In genomic region chr19:11359421-11359820, GRCh38 we compare ENCODE assay signal across 15 cellular contexts. TPM values are rescaled to one million over a fixed set of nuclear protein-coding genes. Genes with fewer than 3 reads are reported as not detected.
DNase-seq lines count a peak whose midpoint lies in the region; ATAC-seq and TF ChIP-seq lines count a peak whose summit lies in the region.
"Had no signal": no experiment of that assay in that cellular context is flagged by ENCODE, and none has a peak within 500 bp of the region (broad histone marks: within the 10 kb centered on the region; RNA-seq: fewer than 3 reads in every experiment).

No MANE protein-coding gene starts in this region.

- H3K23ac ChIP-seq in neuronal stem cell (ENCODE audit: low read depth, low read length, poor library complexity) = peak overlapping the region; percentile 60

- H3K4me1 Mint-ChIP-seq in WTC11 = peaks cover 26% of the 10 kb centered on the region

- H3K4me2 ChIP-seq in neuronal stem cell (ENCODE audit: insufficient read depth, low read length, poor library complexity, severe bottlenecking) = peak overlapping the region; percentile 0
- H3K4me2 ChIP-seq: A549 had no signal

- WGBS in neuronal stem cell (ENCODE audit: extremely low coverage in 2 of 2, insufficient read length in 2 of 2, insufficient replicate concordance in 1 of 2), 2 donors = no CpG with 5 or more reads among the region's 11 CpGs
- 88 to 90% methylated on average over 11 of the region's 11 CpGs for WGBS in heart right ventricle, 2 donors

- H3K36me3 Mint-ChIP-seq in WTC11 = no peaks in the 10 kb centered on the region

- H3K4ac ChIP-seq in neuronal stem cell (ENCODE audit: low read length) = no peak overlapping the region

- peak overlapping the region; percentile 71 for H2BK5ac ChIP-seq in neuronal stem cell (ENCODE audit: low read length)

- peak overlapping the region; percentile 47 for H3K14ac ChIP-seq in neuronal stem cell (ENCODE audit: low read length)

- no peak overlapping the region for H3K9ac ChIP-seq in neuronal stem cell (ENCODE audit: low read depth, low read length, poor library complexity)

- H3K4me3 ChIP-seq in neuronal stem cell (ENCODE audit: low read length in 2 of 2) (no peak overlapping the region), ascending aorta (no peak overlapping the region), heart right ventricle (no peak overlapping the region)
- H3K4me3 ChIP-seq: A549 had no signal

- peak overlapping the region; percentile 61 for H2AK5ac ChIP-seq in neuronal stem cell (ENCODE audit: low read depth, low read length)

- no peak overlapping the region for H2BK12ac ChIP-seq in neuronal stem cell (ENCODE audit: low read length)

- ATAC-seq in WTC11 (no peak), esophagus mucosa (peak; percentile 67), heart right ventricle (no peak)
- ATAC-seq: A549 had no signal

- H3K27ac Mint-ChIP-seq in WTC11 = no peak overlapping the region
- H3K27ac Mint-ChIP-seq: CD4-positive, alpha-beta T cell; H9 had no signal

- CTCF ChIA-PET in WTC11 (lab: Charles Lee) = interaction anchor here (3.4 kb wide), 1 partner anchor 65 kb away, joined by 31 read pairs; no protein-coding TSS in a partner anchor

- no peak overlapping the region for H4K91ac ChIP-seq in neuronal stem cell (ENCODE audit: low read depth, low read length, poor library complexity)

- H3K4me1 ChIP-seq in neuronal stem cell (ENCODE audit: control insufficient read depth in 2 of 2, insufficient read depth in 1 of 2, low read depth in 1 of 2, low read length in 2 of 2) (peaks cover 4 to 14% of the 10 kb centered on the region in 2 donors), ascending aorta (peaks cover 3 to 10% of the 10 kb centered on the region in 2 donors), heart right ventricle (peaks cover 0 to 23% (median 6%) of the 10 kb centered on the region in 9 donors)
- H3K4me1 ChIP-seq: A549, Caco-2 had no signal

- H3K4me3 Mint-ChIP-seq in WTC11 = no peak overlapping the region
- H3K4me3 Mint-ChIP-seq: CD4-positive, alpha-beta T cell had no signal

- DNase-seq in D341Med (ENCODE audit: low spot score) (peak; percentile 14), WTC11 (ENCODE audit: low spot score) (no peak), neuronal stem cell (ENCODE audit: low spot score) (no peak), ascending aorta (ENCODE audit: low spot score in 2 of 2) (no peak), NCI-H1930 (lab: John Stamatoyannopoulos, UW) (no peak), heart right ventricle (no peak)
- DNase-seq in activated CD4-positive, alpha-beta T cell treated with anti-CD3 and anti-CD28 coated beads, Interleukin-2, amount 50 U/mL, for 1 hour = no peak
- DNase-seq: Caco-2; CD4-positive, alpha-beta T cell; DMS53; H9 had no signal

- H3K36me3 ChIP-seq in neuronal stem cell (replicated peaks in 1 of 2; ENCODE audit: control insufficient read depth in 2 of 2, insufficient read depth in 2 of 2, low read length in 2 of 2) (no peaks in the 10 kb centered on the region), ascending aorta (peaks cover 41 to 45% of the 10 kb centered on the region in 2 donors), heart right ventricle (peaks cover 0 to 61% (median 4%) of the 10 kb centered on the region in 9 donors)

- POLR2A ChIA-PET in WTC11 (lab: Charles Lee) = no interaction called here

- intact Hi-C loops in ascending aorta (cut with DNase I) (loop anchor here (5.0 kb wide), 1 partner anchor 62 kb away; the partner anchor contains the start of gene TSPAN16), heart right ventricle (cut with DNase I) (loop anchor here in 1 of 10 donors (10.0 kb wide), 1 partner anchor 65 kb away; the partner anchor contains the start of gene TSPAN16)

- no peaks in the 10 kb centered on the region for H3K79me1 ChIP-seq in neuronal stem cell (ENCODE audit: low read depth, low read length)

- H3K27ac ChIP-seq in neuronal stem cell (replicated peaks; ENCODE audit: low read length) = no peak overlapping the region
- H3K27ac ChIP-seq in ascending aorta = no peak overlapping the region
- no peak overlapping the region for H3K27ac ChIP-seq in heart right ventricle
- H3K27ac ChIP-seq: 22Rv1, A549, C4-2B had no signal

- no peak overlapping the region for H2AFZ ChIP-seq in neuronal stem cell (ENCODE audit: low read length)

- TF ChIP-seq CTCF in WTC11 (IDR thresholded peaks at IDR 0.05) = no peak
- no peak for TF ChIP-seq CTCF in ascending aorta (IDR thresholded peaks at IDR 0.05)
- no peak for TF ChIP-seq CTCF in heart right ventricle (IDR thresholded peaks at IDR 0.05)

- H3K18ac ChIP-seq in neuronal stem cell (ENCODE audit: low read length) = peak overlapping the region; percentile 72

- H3K9me3 ChIP-seq in neuronal stem cell (replicated peaks in 1 of 2; ENCODE audit: control insufficient read depth in 2 of 2, insufficient read depth in 1 of 2, low read depth in 1 of 2, low read length in 2 of 2) (no peaks in the 10 kb centered on the region), ascending aorta (no peaks in the 10 kb centered on the region), heart right ventricle (no peaks in the 10 kb centered on the region)
- H3K9me3 ChIP-seq: A549, Caco-2 had no signal

- H3K27me3 ChIP-seq in neuronal stem cell (ENCODE audit: control insufficient read depth in 3 of 3, insufficient read depth in 3 of 3, low read depth in 1 of 3, low read length in 3 of 3) (peaks cover 0 to 18% (median 0%) of the 10 kb centered on the region in 3 experiments), ascending aorta (no peaks in the 10 kb centered on the region), heart right ventricle (no peaks in the 10 kb centered on the region)

- H2BK120ac ChIP-seq in neuronal stem cell (ENCODE audit: low read depth, low read length) = no peak overlapping the region

- peak overlapping the region; percentile 6 for H2BK15ac ChIP-seq in neuronal stem cell (ENCODE audit: low read length)

- peaks cover 61% of the 10 kb centered on the region for H3K27me3 Mint-ChIP-seq in WTC11 (ENCODE audit: low read depth)

- no peaks in the 10 kb centered on the region for H3K9me3 Mint-ChIP-seq in WTC11
- H3K9me3 Mint-ChIP-seq: CD4-positive, alpha-beta T cell; H9 had no signal

- no peak overlapping the region for H4K8ac ChIP-seq in neuronal stem cell (ENCODE audit: low read depth, low read length)

TF ChIP-seq in WTC11, 78 proteins besides CTCF, POLR2A, EP300 and RAD21:
- 0 out of 2 replicates have a peak, but pooled peaks have one; percentile 24 for TF ChIP-seq TEAD4 (CRISPR knock-in tag; IDR thresholded peaks at IDR 0.05)
- TF ChIP-seq KAT7 (CRISPR knock-in tag; IDR thresholded peaks at IDR 0.05; ENCODE audit: borderline replicate concordance) = no peak

RNA-seq across cellular contexts. Expression of gene PLPPR2, which starts 4.2 kb away (rescaled TPM):
- total RNA-seq in WTC11 (2021) = 7.5 to 9.6 TPM (median 8.4 TPM) in 3 replicates
- total RNA-seq in esophagus mucosa = 7.3 TPM
- polyA plus RNA-seq in neuronal stem cell (2013, experiment 1 of 2) = 7.4 TPM
- polyA plus RNA-seq in neuronal stem cell (2013, experiment 2 of 2) = 8.0 TPM
- 61.4 TPM for total RNA-seq in ascending aorta
- total RNA-seq in heart right ventricle = 10 to 100 TPM in 5 of 10 donors, 1 to 10 TPM in 5; 4.1 to 19.8 (median 10.3) TPM
- polyA plus RNA-seq in heart right ventricle = 10 to 100 TPM; 10.0 to 13.2 TPM

RNA-seq across cellular contexts. Expression of gene CCDC159, which starts 13.1 kb away (rescaled TPM):
- total RNA-seq in WTC11 (2021) = 5.5 to 8.5 TPM (median 6.8 TPM) in 3 replicates
- total RNA-seq in esophagus mucosa = 7.4 TPM
- polyA plus RNA-seq in neuronal stem cell (2013, experiment 1 of 2) = 5.4 TPM
- 4.5 TPM for polyA plus RNA-seq in neuronal stem cell (2013, experiment 2 of 2)
- total RNA-seq in ascending aorta = 79.0 TPM
- 10 to 100 TPM; 13.4 to 25.5 (median 19.7) TPM for total RNA-seq in heart right ventricle
- 10 to 100 TPM; 13.0 to 79.9 TPM for polyA plus RNA-seq in heart right ventricle

RNA-seq across cellular contexts. Expression of gene TMEM205, which starts 13.4 kb away (rescaled TPM):
- total RNA-seq in WTC11 (2021) = 69.9 to 78.3 TPM (median 76.0 TPM) in 3 replicates
- total RNA-seq in esophagus mucosa = 45.1 TPM
- 57.4 TPM for polyA plus RNA-seq in neuronal stem cell (2013, experiment 1 of 2)
- 54.0 TPM for polyA plus RNA-seq in neuronal stem cell (2013, experiment 2 of 2)
- total RNA-seq in ascending aorta = 225 TPM
- total RNA-seq in heart right ventricle = 100 to 1,000 TPM in 2 of 10 donors, 10 to 100 TPM in 8; 65.1 to 114 (median 83.8) TPM
- 100 to 1,000 TPM in 1 of 2 donors, 10 to 100 TPM in 1; 89.4 to 184 TPM for polyA plus RNA-seq in heart right ventricle

RNA-seq across cellular contexts. Expression of gene SWSAP1, which starts 15.0 kb away (rescaled TPM):
- total RNA-seq in WTC11 (2021) (2.4 to 3.9 TPM (median 3.0 TPM) in 3 replicates), esophagus mucosa (2.5 TPM), ascending aorta (4.5 TPM), heart right ventricle (1 to 10 TPM in 8 of 10 donors, under 1 TPM in 2; 0.53 to 2.1 (median 1.6) TPM)
- 3.0 TPM for polyA plus RNA-seq in neuronal stem cell (2013, experiment 1 of 2)
- polyA plus RNA-seq in neuronal stem cell (2013, experiment 2 of 2) = 2.9 TPM
- 1 to 10 TPM; 2.1 to 3.1 TPM for polyA plus RNA-seq in heart right ventricle

RNA-seq across cellular contexts. Expression of gene RAB3D, which starts 20.0 kb away (rescaled TPM):
- total RNA-seq in WTC11 (2021) = 18.9 to 27.8 TPM (median 27.0 TPM) in 3 replicates
- 141 TPM for total RNA-seq in esophagus mucosa
- polyA plus RNA-seq in neuronal stem cell (2013, experiment 1 of 2) = 4.3 TPM
- 4.7 TPM for polyA plus RNA-seq in neuronal stem cell (2013, experiment 2 of 2)
- total RNA-seq in ascending aorta = 33.6 TPM
- 10 to 100 TPM in 3 of 10 donors, 1 to 10 TPM in 7; 4.5 to 11.6 (median 6.3) TPM for total RNA-seq in heart right ventricle
- 1 to 10 TPM; 2.7 to 3.1 TPM for polyA plus RNA-seq in heart right ventricle
